ENCODE assay signal across 9 cellular contexts in the genomic region with DNA sequence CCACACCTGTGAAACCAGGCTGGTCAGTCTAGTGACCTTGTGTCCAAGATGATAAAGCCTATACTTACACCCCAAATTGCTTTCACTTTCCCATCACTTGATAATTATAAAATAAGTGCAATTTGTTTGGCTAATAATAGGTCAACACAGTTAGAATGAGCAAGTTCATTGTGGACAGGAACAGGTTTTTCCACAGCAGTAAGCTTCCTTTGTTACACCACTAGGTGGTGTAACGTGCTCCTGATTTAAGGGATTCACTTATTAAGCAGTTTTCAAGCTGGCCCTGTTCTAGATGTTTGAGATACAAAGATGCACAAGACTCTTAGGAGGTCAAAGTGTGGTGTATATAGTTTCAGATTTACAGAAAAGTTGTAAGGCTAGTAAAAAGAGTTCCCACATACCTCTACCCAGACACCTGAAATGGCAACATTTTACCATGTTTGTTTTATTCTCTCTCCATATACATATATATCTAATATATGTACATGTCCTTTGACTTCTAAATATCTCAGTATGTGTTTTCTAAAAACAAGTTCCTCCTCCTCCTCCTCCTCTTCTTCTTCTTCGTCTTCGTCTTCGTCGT. TPM values are rescaled to one million over a fixed set of nuclear protein-coding genes. Genes with fewer than 3 reads are reported as not detected.
DNase-seq lines count a peak whose midpoint lies in the region; ATAC-seq and TF ChIP-seq lines count a peak whose summit lies in the region.
"Had no signal": no experiment of that assay in that cellular context is flagged by ENCODE, and none has a peak within 500 bp of the region (broad histone marks: within the 10 kb centered on the region; RNA-seq: fewer than 3 reads in every experiment).

No MANE protein-coding gene starts in this region.

- H3K9me3 ChIP-seq in lower lobe of right lung: peaks cover 4% of the 10 kb centered on the region
- H3K9me3 ChIP-seq: BLaER1 had no signal

- peak; percentile 2 for DNase-seq in NCI-H1436 (lab: John Stamatoyannopoulos, UW)
- no peak for DNase-seq in NCI-H1436 treated with DMSO at 0.1 percent for 48 hours (lab: John Stamatoyannopoulos, UW)
- DNase-seq in HEK293T (ENCODE audit: extremely low spot score): peak; percentile 32
- DNase-seq in NCI-H1694 (lab: John Stamatoyannopoulos, UW): peak; percentile 42
- DNase-seq in astrocyte of the spinal cord (ENCODE audit: low read depth, low spot score): peak; percentile 65
- no peak for DNase-seq in lower lobe of right lung
- DNase-seq in NCI-H128 (lab: John Stamatoyannopoulos, UW; ENCODE audit: unreplicated experiment): no peak

- peak; percentile 68 to 70 for ATAC-seq in lower lobe of right lung
- no peak for ATAC-seq in HG02840 (IDR thresholded peaks at IDR 0.05; ENCODE audit: low FRiP score, unreplicated experiment)

- CTCF ChIA-PET in HEK293T (lab: Yijun Ruan, JAX): interaction anchor here (0.6 kb wide), 2 partner anchors 219 to 978 kb away, joined by 4 read pairs; no protein-coding TSS in a partner anchor

- peaks cover 4% of the 10 kb centered on the region for H3K4me1 ChIP-seq in lower lobe of right lung

- in situ Hi-C loops in astrocyte of the spinal cord (cut with HindIII; ENCODE audit: low sequenced_read_pairs): no loop called here

- no peaks in the 10 kb centered on the region for H3K27me3 ChIP-seq in lower lobe of right lung (ENCODE audit: low read depth)
- H3K27me3 ChIP-seq: BLaER1 had no signal

- H3K36me3 ChIP-seq in lower lobe of right lung: no peaks in the 10 kb centered on the region
- H3K36me3 ChIP-seq: BLaER1 had no signal

- no peak overlapping the region for H3K4me3 ChIP-seq in astrocyte of the spinal cord (ENCODE audit: low read depth, low read length)
- H3K4me3 ChIP-seq in lower lobe of right lung: no peak overlapping the region
- H3K4me3 ChIP-seq: BLaER1 had no signal

- no peak overlapping the region for H3K27ac ChIP-seq in lower lobe of right lung
- H3K27ac ChIP-seq: BLaER1 had no signal

- POLR2A ChIA-PET in HEK293T (lab: Yijun Ruan, JAX): no interaction called here

- intact Hi-C loops in lower lobe of right lung (cut with DNase I): loop anchor here (5.0 to 10.0 kb wide), 2 partner anchors 68 to 140 kb away; no protein-coding TSS in a partner anchor

- peak; percentile 71 for TF ChIP-seq CTCF in astrocyte of the spinal cord (IDR thresholded peaks at IDR 0.05; ENCODE audit: low read depth, low read length)
- TF ChIP-seq CTCF in lower lobe of right lung (IDR thresholded peaks at IDR 0.05): peak; percentile 64

TF ChIP-seq in HEK293T, 16 proteins besides CTCF, POLR2A, EP300 and RAD21:
- TF ChIP-seq FOXA1 (IDR thresholded peaks at IDR 0.05) (no peak), L3MBTL2 (conservative IDR thresholded peaks at IDR 0.05) (no peak), FOXM1 (IDR thresholded peaks at IDR 0.05; ENCODE audit: borderline replicate concordance) (no peak), NFRKB (IDR thresholded peaks at IDR 0.05) (no peak), SP1 (IDR thresholded peaks at IDR 0.05) (no peak), HDGF (IDR thresholded peaks at IDR 0.05; ENCODE audit: borderline replicate concordance) (no peak), ARNT (IDR thresholded peaks at IDR 0.05) (no peak), ELF4 (IDR thresholded peaks at IDR 0.05) (no peak), FOXK2 (IDR thresholded peaks at IDR 0.05) (no peak), CTBP1 (IDR thresholded peaks at IDR 0.05; ENCODE audit: borderline replicate concordance) (no peak), SUZ12 (IDR thresholded peaks at IDR 0.05) (no peak), LEF1 (IDR thresholded peaks at IDR 0.05; ENCODE audit: borderline replicate concordance) (no peak), TARDBP (IDR thresholded peaks at IDR 0.05) (no peak), BHLHE40 (IDR thresholded peaks at IDR 0.05; ENCODE audit: borderline replicate concordance) (no peak), ZNF384 (IDR thresholded peaks at IDR 0.05) (no peak)
- TF ChIP-seq, protein P1, sequence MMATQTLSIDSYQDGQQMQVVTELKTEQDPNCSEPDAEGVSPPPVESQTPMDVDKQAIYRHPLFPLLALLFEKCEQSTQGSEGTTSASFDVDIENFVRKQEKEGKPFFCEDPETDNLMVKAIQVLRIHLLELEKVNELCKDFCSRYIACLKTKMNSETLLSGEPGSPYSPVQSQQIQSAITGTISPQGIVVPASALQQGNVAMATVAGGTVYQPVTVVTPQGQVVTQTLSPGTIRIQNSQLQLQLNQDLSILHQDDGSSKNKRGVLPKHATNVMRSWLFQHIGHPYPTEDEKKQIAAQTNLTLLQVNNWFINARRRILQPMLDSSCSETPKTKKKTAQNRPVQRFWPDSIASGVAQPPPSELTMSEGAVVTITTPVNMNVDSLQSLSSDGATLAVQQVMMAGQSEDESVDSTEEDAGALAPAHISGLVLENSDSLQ (IDR thresholded peaks at IDR 0.05): no peak

RNA-seq across cellular contexts. Expression of a gene that starts 6.8 kb away (rescaled TPM):
- total RNA-seq in lower lobe of right lung: 102 TPM

Comparison
In these comparisons a context has a peak if more than half of its experiments do, and no peak if none do; other contexts are left out.
1. DNase-seq: peak in NCI-H1436 (single experiment), HEK293T (single experiment), NCI-H1694 (single experiment) and astrocyte of the spinal cord (single experiment); none in NCI-H1436 treated with DMSO at 0.1 percent for 48 hours (single experiment), lower lobe of right lung (single experiment) and NCI-H128 (single experiment).